8 cellular contexts compared by ENCODE assay signal in the genomic region with DNA sequence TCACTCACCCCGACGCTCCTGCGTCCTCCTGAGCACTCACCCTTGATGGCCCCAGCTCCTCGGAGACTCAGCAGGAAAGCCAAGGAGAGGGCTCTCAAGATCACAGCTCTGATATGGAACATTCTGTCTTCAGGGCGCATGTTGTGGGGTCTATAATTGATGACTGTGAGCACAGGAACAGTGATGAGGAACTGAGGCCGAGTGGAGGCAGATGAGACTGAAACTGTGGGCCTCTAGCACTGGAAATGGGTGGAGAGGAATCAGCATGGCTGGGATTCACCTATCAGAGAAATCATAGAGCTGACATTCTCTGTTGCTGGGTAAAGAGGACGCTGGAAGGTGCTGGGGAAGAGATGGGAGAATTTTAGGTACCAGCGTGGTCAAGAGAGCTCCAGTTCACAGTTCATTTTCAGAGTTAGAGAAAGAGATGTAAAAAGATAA. TPM values are rescaled to one million over a fixed set of nuclear protein-coding genes. Genes with fewer than 3 reads are reported as not detected.
A peak's percentile ranks its signal among the peaks of the same experiment; 100 is the strongest.
DNase-seq lines count a peak whose midpoint lies in the region; ATAC-seq and TF ChIP-seq lines count a peak whose summit lies in the region.

A gene (minus strand): TSS at position 219 of the 441 bp plus-strand sequence.

- no peak within 1 kb of the TSS for H3K23ac ChIP-seq in IMR-90 (ENCODE audit: low read depth, low read length)

- H3K27me3 Mint-ChIP-seq in activated CD4-positive, alpha-beta memory T cell treated with anti-CD3 and anti-CD28 coated beads, Interleukin-2, amount 10 ng/mL, durations not matched to agents 7 days and 5 days, result no peaks in the 10 kb centered on the region

- H3K4me2 ChIP-seq in IMR-90 (ENCODE audit: low read depth, low read length), result peak within 1 kb of the TSS; percentile 42

- BruUV-seq in IMR-90 (replicated peaks; lab: Mats Ljungman, UMichigan), result no TSS peak

- no peaks in the 10 kb centered on the region for H4K20me1 ChIP-seq in IMR-90 (ENCODE audit: insufficient read depth, low read length)

- no peaks in the 10 kb centered on the region for H3K4me1 ChIP-seq in IMR-90 (ENCODE audit: control insufficient read depth, insufficient read depth, low read length)

- no peak within 1 kb of the TSS for H4K8ac ChIP-seq in IMR-90 (ENCODE audit: low read depth in 2 of 2, low read length in 2 of 2)

- no peak within 1 kb of the TSS for H3K4ac ChIP-seq in IMR-90 (ENCODE audit: low read depth, low read length)

- H3K56ac ChIP-seq in IMR-90 (ENCODE audit: extremely low read depth, insufficient read depth, low read length), result no peak within 1 kb of the TSS

- H2AFZ ChIP-seq in IMR-90 (replicated peaks; ENCODE audit: low read length, poor library complexity), result peak within 1 kb of the TSS; percentile 39

- H3K4me3 ChIP-seq in GM12865 (ENCODE audit: low read depth, low read length) (peak within 1 kb of the TSS; percentile 89), IMR-90 (ENCODE audit: insufficient read depth, low read depth, low read length) (no peak within 1 kb of the TSS)

- H2BK5ac ChIP-seq in IMR-90 (ENCODE audit: low read depth, low read length, poor library complexity, severe bottlenecking), result no peak within 1 kb of the TSS

- no peak within 1 kb of the TSS for H3K14ac ChIP-seq in IMR-90 (replicated peaks; ENCODE audit: low read depth, low read length)

- H3K9ac ChIP-seq in IMR-90 (ENCODE audit: low read depth, low read length), result no peak within 1 kb of the TSS

- H2AK9ac ChIP-seq in IMR-90 (replicated peaks; ENCODE audit: low read depth, low read length, poor library complexity), result no peak within 1 kb of the TSS

- H3K79me1 ChIP-seq in IMR-90 (ENCODE audit: low read depth in 1 of 2, low read length in 2 of 2), result no peaks in the 10 kb centered on the region

- H3K4me3 Mint-ChIP-seq in activated CD4-positive, alpha-beta memory T cell treated with anti-CD3 and anti-CD28 coated beads, Interleukin-2, amount 10 ng/mL, durations not matched to agents 7 days and 5 days, result peak within 1 kb of the TSS; percentile 86

- dilution Hi-C loops in IMR-90 (cut with HindIII; ENCODE audit: low sequenced_read_pairs, unreplicated experiment), result no loop called here

- peaks cover 22% of the 10 kb centered on the region for H3K36me3 Mint-ChIP-seq in activated CD4-positive, alpha-beta memory T cell treated with anti-CD3 and anti-CD28 coated beads, Interleukin-2, amount 10 ng/mL, durations not matched to agents 7 days and 5 days (ENCODE audit: low read depth)

- no peak within 1 kb of the TSS for H2BK20ac ChIP-seq in IMR-90 (ENCODE audit: low read depth, low read length)

- DNase-seq in GM12865 (ENCODE audit: low read depth) (peak; percentile 93), IMR-90 (peak; percentile 11), globus pallidus (ENCODE audit: low spot score) (peak; percentile 62), renal cortical epithelial cell (ENCODE audit: low read depth) (peak; percentile 40), H4 (ENCODE audit: low spot score) (no peak), cerebellar nuclear complex (lab: John Stamatoyannopoulos, UW) (no peak)
- peak; percentile 65 for DNase-seq in activated CD4-positive, alpha-beta memory T cell treated with anti-CD3 and anti-CD28 coated beads, Interleukin-2, amount 10 ng/mL, durations not matched to agents 7 days and 5 days

- CTCF ChIA-PET in IMR-90 (lab: Yijun Ruan, JAX), result interaction anchor here (1.0 kb wide), 1 partner anchor 11 kb away, joined by 3 read pairs; no protein-coding TSS in a partner anchor
- CTCF ChIA-PET in activated CD4-positive, alpha-beta memory T cell treated with anti-CD3 and anti-CD28 coated beads, Interleukin-2, amount 10 ng/mL, durations not matched to agents 7 days and 5 days (lab: Charles Lee), result interaction anchor here (0.8 to 1.8 kb wide), 9 partner anchors 17 to 175 kb away, joined by 3 to 5 read pairs (median 4); no protein-coding TSS in a partner anchor

- ATAC-seq in GM21447 (IDR thresholded peaks at IDR 0.05; ENCODE audit: unreplicated experiment) (peak; percentile 75), IMR-90 (ENCODE audit: low read depth) (peak; percentile 83)

- intact Hi-C loops in IMR-90 (cut with micrococcal nuclease), result no loop called here

- H4K5ac ChIP-seq in IMR-90 (ENCODE audit: low read depth, low read length), result no peak within 1 kb of the TSS

- H2AK5ac ChIP-seq in IMR-90 (ENCODE audit: low read depth, low read length), result no peak within 1 kb of the TSS

- no peak within 1 kb of the TSS for H2BK120ac ChIP-seq in IMR-90 (ENCODE audit: low read depth, low read length)

- H3K18ac ChIP-seq in IMR-90 (ENCODE audit: low read depth, low read length), result no peak within 1 kb of the TSS

- WGBS in IMR-90 (ENCODE audit: extremely low coverage in 2 of 2, insufficient read length in 1 of 2), 2 experiments, result 36% methylated on average over 2 of the region's 8 CpGs; no CpG with 5 or more reads in 1 of the 2 experiments

- no peak for TF ChIP-seq POLR2A in IMR-90 (IDR thresholded peaks at IDR 0.05; ENCODE audit: low read depth, low read length)

- TF ChIP-seq CTCF in GM12865 (IDR thresholded peaks at IDR 0.05; ENCODE audit: insufficient read depth, low read depth, low read length, missing control alignments) (no peak), IMR-90 (conservative IDR thresholded peaks at IDR 0.05; ENCODE audit: low read depth, low read length) (no peak)

- in situ Hi-C loops in IMR-90 (cut with MboI; ENCODE audit: low sequenced_read_pairs), result no loop called here

- no peak within 1 kb of the TSS for H4K91ac ChIP-seq in IMR-90 (ENCODE audit: insufficient read depth, low read depth, low read length)

- H3K4me1 Mint-ChIP-seq in activated CD4-positive, alpha-beta memory T cell treated with anti-CD3 and anti-CD28 coated beads, Interleukin-2, amount 10 ng/mL, durations not matched to agents 7 days and 5 days, result peaks cover 63% of the 10 kb centered on the region

- POLR2A ChIA-PET in IMR-90 (lab: Charles Lee; ENCODE audit: unreplicated experiment), result interaction anchor here (0.5 kb wide), 1 partner anchor 1163 kb away, joined by 4 read pairs; a partner anchor contains a TSS
- POLR2A ChIA-PET in activated CD4-positive, alpha-beta memory T cell treated with anti-CD3 and anti-CD28 coated beads, Interleukin-2, amount 10 ng/mL, durations not matched to agents 7 days and 5 days (lab: Charles Lee), result interaction anchor here (0.7 to 5.0 kb wide), 15 partner anchors 9 to 240 kb away, joined by 3 to 32 read pairs (median 4); a partner anchor contains a TSS

- H3K9me3 ChIP-seq in IMR-90 (ENCODE audit: control insufficient read depth, insufficient read depth, low read length), result no peaks in the 10 kb centered on the region

- no peaks in the 10 kb centered on the region for H3K9me3 Mint-ChIP-seq in activated CD4-positive, alpha-beta memory T cell treated with anti-CD3 and anti-CD28 coated beads, Interleukin-2, amount 10 ng/mL, durations not matched to agents 7 days and 5 days

- H3K27ac Mint-ChIP-seq in activated CD4-positive, alpha-beta memory T cell treated with anti-CD3 and anti-CD28 coated beads, Interleukin-2, amount 10 ng/mL, durations not matched to agents 7 days and 5 days, result peak within 1 kb of the TSS; percentile 79

- H3K36me3 ChIP-seq in IMR-90 (ENCODE audit: control insufficient read depth, insufficient read depth, low read length), result no peaks in the 10 kb centered on the region

- H3K27me3 ChIP-seq in IMR-90 (ENCODE audit: control insufficient read depth, insufficient read depth, low read length), result peaks cover 24% of the 10 kb centered on the region

- H3K27ac ChIP-seq in IMR-90 (ENCODE audit: insufficient read depth, low read length), result no peak within 1 kb of the TSS

- H2BK15ac ChIP-seq in IMR-90 (ENCODE audit: low read depth, low read length), result no peak within 1 kb of the TSS

- no peak for TF ChIP-seq RAD21 in IMR-90 (IDR thresholded peaks at IDR 0.05; ENCODE audit: low read length)

- H3K9me1 ChIP-seq in IMR-90 (ENCODE audit: insufficient read depth, low read length), result no peaks in the 10 kb centered on the region

TF ChIP-seq in IMR-90, 13 proteins besides CTCF, POLR2A, EP300 and RAD21:
- TF ChIP-seq RFX5 (IDR thresholded peaks at IDR 0.05; ENCODE audit: low read depth, low read length), result peak; percentile 96
- no peak for TF ChIP-seq MXI1 (IDR thresholded peaks at IDR 0.05; ENCODE audit: borderline replicate concordance, low read depth, low read length)
- no peak for TF ChIP-seq NFE2L2 (IDR thresholded peaks at IDR 0.05; ENCODE audit: low read depth, low read length)

RNA-seq across cellular contexts. Expression of the gene that starts here (rescaled TPM):
- not detected in 2 replicates for total RNA-seq in IMR-90 (2012; rRNA removed)
- polyA plus RNA-seq in IMR-90 (2012; rRNA removed), result not detected in 2 replicates
- 0.03 and 0.05 TPM in 2 replicates for polyA plus RNA-seq in IMR-90 (2012; cell fraction: cytosol; rRNA removed)
- not detected in 2 replicates for polyA plus RNA-seq in IMR-90 (2012; cell fraction: nucleus; rRNA removed; ENCODE audit: low replicate concordance)
- 100 to 1,000 TPM; 173 to 176 TPM for total RNA-seq in activated CD4-positive, alpha-beta memory T cell treated with anti-CD3 and anti-CD28 coated beads, Interleukin-2, amount 10 ng/mL, durations not matched to agents 7 days and 5 days
- total RNA-seq in renal cortical epithelial cell, result 7.0 and 9.7 TPM in 2 replicates
- 5.2 and 5.4 TPM in 2 replicates for total RNA-seq in H4 (2014; rRNA removed; shearing (Covaris generic))

Comparison
In these comparisons a context has a peak if more than half of its experiments do, and no peak if none do; other contexts are left out.
1. RNA of the gene that starts here (total RNA-seq): 173 to 176 TPM in activated CD4-positive, alpha-beta memory T cell treated with anti-CD3 and anti-CD28 coated beads, Interleukin-2, amount 10 ng/mL, durations not matched to agents 7 days and 5 days; 7.0 to 9.7 TPM in renal cortical epithelial cell, 5.2 to 5.4 TPM in H4 and not detected in IMR-90; every median in the first group is over 10 times any median in the second.
2. Peak in DNase-seq, ATAC-seq and H3K4me2 ChIP-seq in IMR-90; RNA of the gene not detected or under 1 TPM.
3. DNase-seq: peak in GM12865 (single experiment), activated CD4-positive, alpha-beta memory T cell treated with anti-CD3 and anti-CD28 coated beads, Interleukin-2, amount 10 ng/mL, durations not matched to agents 7 days and 5 days (single experiment), globus pallidus (single experiment) and renal cortical epithelial cell (single experiment); none in H4 (single experiment) and cerebellar nuclear complex (0 of 2).